1 cellular context compared by ENCODE assay signal in genomic region chr1:55212349-55213028, GRCh38.
TF ChIP-seq lines count a peak whose summit lies in the region.

No MANE protein-coding gene starts in this region.

TF ChIP-seq in HEK293, 187 proteins besides CTCF, POLR2A, EP300 and RAD21 (continued from another document):
- TF ChIP-seq, protein P1, sequence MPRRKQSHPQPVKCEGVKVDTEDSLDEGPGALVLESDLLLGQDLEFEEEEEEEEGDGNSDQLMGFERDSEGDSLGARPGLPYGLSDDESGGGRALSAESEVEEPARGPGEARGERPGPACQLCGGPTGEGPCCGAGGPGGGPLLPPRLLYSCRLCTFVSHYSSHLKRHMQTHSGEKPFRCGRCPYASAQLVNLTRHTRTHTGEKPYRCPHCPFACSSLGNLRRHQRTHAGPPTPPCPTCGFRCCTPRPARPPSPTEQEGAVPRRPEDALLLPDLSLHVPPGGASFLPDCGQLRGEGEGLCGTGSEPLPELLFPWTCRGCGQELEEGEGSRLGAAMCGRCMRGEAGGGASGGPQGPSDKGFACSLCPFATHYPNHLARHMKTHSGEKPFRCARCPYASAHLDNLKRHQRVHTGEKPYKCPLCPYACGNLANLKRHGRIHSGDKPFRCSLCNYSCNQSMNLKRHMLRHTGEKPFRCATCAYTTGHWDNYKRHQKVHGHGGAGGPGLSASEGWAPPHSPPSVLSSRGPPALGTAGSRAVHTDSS (tag by site-specific recombination; IDR thresholded peaks at IDR 0.05): no peak
- TF ChIP-seq SP2 (tag by site-specific recombination; IDR thresholded peaks at IDR 0.05) (no peak), BCL11A (tag by site-specific recombination; IDR thresholded peaks at IDR 0.05; ENCODE audit: low read depth) (no peak), GFI1B (tag by site-specific recombination; IDR thresholded peaks at IDR 0.05) (no peak), SCRT2 (tag by site-specific recombination; IDR thresholded peaks at IDR 0.05) (peak; percentile 87), HOXA7 (CRISPR knock-in tag; IDR thresholded peaks at IDR 0.05; ENCODE audit: borderline replicate concordance) (no peak), ZNF16 (tag by site-specific recombination; IDR thresholded peaks at IDR 0.05; ENCODE audit: low read depth) (no peak), IKZF3 (tag by site-specific recombination; IDR thresholded peaks at IDR 0.05) (no peak), ZNF223 (tag by site-specific recombination; IDR thresholded peaks at IDR 0.05) (no peak), HOXC10 (CRISPR knock-in tag; IDR thresholded peaks at IDR 0.05) (no peak), GLIS1 (tag by site-specific recombination; IDR thresholded peaks at IDR 0.05) (no peak), ZNF394 (tag by site-specific recombination; IDR thresholded peaks at IDR 0.05; ENCODE audit: borderline replicate concordance) (no peak), TCF7L2 (IDR thresholded peaks at IDR 0.05; ENCODE audit: borderline replicate concordance, low read depth, low read length) (no peak), ZBTB48 (tag by site-specific recombination; IDR thresholded peaks at IDR 0.05) (no peak), ZNF76 (tag by site-specific recombination; IDR thresholded peaks at IDR 0.05; ENCODE audit: borderline replicate concordance, low read depth) (no peak), KLF17 (tag by site-specific recombination; IDR thresholded peaks at IDR 0.05) (no peak), ZNF10 (tag by site-specific recombination; IDR thresholded peaks at IDR 0.05) (no peak), ZNF529 (tag by site-specific recombination; IDR thresholded peaks at IDR 0.05; ENCODE audit: insufficient replicate concordance) (no peak), ZNF112 (tag by site-specific recombination; IDR thresholded peaks at IDR 0.05) (no peak), ZNF580 (tag by site-specific recombination; IDR thresholded peaks at IDR 0.05) (no peak), ZNF280D (tag by site-specific recombination; IDR thresholded peaks at IDR 0.05) (no peak), ZNF544 (tag by site-specific recombination; IDR thresholded peaks at IDR 0.05) (no peak), ZNF404 (tag by site-specific recombination; IDR thresholded peaks at IDR 0.05) (no peak), KLF8 (tag by site-specific recombination; IDR thresholded peaks at IDR 0.05) (no peak), ZNF221 (tag by site-specific recombination; IDR thresholded peaks at IDR 0.05; ENCODE audit: borderline replicate concordance) (no peak), WT1 (tag by site-specific recombination; IDR thresholded peaks at IDR 0.05) (peak; percentile 55), RBAK (tag by site-specific recombination; IDR thresholded peaks at IDR 0.05) (no peak), SCRT1 (tag by site-specific recombination; IDR thresholded peaks at IDR 0.05; ENCODE audit: borderline replicate concordance) (peak; percentile 68; the same call in 1 of the 2 replicates)
- TF ChIP-seq, protein P2, sequence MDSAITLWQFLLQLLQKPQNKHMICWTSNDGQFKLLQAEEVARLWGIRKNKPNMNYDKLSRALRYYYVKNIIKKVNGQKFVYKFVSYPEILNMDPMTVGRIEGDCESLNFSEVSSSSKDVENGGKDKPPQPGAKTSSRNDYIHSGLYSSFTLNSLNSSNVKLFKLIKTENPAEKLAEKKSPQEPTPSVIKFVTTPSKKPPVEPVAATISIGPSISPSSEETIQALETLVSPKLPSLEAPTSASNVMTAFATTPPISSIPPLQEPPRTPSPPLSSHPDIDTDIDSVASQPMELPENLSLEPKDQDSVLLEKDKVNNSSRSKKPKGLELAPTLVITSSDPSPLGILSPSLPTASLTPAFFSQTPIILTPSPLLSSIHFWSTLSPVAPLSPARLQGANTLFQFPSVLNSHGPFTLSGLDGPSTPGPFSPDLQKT (IDR thresholded peaks at IDR 0.05; ENCODE audit: borderline replicate concordance, low read depth, low read length): no peak
- TF ChIP-seq, protein P3, sequence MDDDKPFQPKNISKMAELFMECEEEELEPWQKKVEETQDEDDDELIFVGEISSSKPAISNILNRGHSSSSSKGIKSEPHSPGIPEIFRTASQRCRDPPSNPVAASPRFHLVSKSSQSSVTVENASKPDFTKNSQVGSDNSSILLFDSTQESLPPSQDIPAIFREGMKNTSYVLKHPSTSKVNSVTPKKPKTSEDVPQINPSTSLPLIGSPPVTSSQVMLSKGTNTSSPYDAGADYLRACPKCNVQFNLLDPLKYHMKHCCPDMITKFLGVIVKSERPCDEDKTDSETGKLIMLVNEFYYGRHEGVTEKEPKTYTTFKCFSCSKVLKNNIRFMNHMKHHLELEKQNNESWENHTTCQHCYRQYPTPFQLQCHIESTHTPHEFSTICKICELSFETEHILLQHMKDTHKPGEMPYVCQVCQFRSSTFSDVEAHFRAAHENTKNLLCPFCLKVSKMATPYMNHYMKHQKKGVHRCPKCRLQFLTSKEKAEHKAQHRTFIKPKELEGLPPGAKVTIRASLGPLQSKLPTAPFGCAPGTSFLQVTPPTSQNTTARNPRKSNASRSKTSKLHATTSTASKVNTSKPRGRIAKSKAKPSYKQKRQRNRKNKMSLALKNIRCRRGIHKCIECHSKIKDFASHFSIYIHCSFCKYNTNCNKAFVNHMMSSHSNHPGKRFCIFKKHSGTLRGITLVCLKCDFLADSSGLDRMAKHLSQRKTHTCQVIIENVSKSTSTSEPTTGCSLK (tag by site-specific recombination; IDR thresholded peaks at IDR 0.05): no peak
- TF ChIP-seq, protein P4, sequence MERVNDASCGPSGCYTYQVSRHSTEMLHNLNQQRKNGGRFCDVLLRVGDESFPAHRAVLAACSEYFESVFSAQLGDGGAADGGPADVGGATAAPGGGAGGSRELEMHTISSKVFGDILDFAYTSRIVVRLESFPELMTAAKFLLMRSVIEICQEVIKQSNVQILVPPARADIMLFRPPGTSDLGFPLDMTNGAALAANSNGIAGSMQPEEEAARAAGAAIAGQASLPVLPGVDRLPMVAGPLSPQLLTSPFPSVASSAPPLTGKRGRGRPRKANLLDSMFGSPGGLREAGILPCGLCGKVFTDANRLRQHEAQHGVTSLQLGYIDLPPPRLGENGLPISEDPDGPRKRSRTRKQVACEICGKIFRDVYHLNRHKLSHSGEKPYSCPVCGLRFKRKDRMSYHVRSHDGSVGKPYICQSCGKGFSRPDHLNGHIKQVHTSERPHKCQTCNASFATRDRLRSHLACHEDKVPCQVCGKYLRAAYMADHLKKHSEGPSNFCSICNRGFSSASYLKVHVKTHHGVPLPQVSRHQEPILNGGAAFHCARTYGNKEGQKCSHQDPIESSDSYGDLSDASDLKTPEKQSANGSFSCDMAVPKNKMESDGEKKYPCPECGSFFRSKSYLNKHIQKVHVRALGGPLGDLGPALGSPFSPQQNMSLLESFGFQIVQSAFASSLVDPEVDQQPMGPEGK (tag by site-specific recombination; IDR thresholded peaks at IDR 0.05): no peak
